In the genomic region with DNA sequence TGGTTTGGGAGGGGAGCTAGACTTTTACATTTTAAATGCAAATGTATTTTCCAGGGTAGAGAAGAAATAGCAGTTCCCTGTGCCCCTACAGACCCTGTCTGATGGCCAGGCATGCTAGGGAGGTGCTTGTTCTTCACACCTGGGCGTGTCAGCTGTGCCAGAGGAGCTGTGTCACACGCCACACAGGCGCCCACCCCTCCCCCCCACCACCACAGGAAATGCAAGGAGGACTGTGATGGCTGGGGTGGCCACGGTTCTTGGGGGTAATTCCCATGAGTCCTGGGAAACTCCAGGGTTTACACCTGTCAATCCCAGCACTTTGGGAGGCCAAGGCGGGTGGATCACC, we compare ENCODE assay signal across 11 cellular contexts.
DNase-seq lines count a peak whose midpoint lies in the region; ATAC-seq and TF ChIP-seq lines count a peak whose summit lies in the region.
"Had no signal": no experiment of that assay in that cellular context is flagged by ENCODE, and none has a peak within 500 bp of the region (broad histone marks: within the 10 kb centered on the region; RNA-seq: fewer than 3 reads in every experiment).

No MANE protein-coding gene starts in this region.

- peaks cover 0 to 1% of the 10 kb centered on the region in 2 donors for H3K27me3 Mint-ChIP-seq in CD8-positive, alpha-beta memory T cell
- no peaks in the 10 kb centered on the region for H3K27me3 Mint-ChIP-seq in natural killer cell treated with Interleukin-12 subunit alpha and Interleukin-12 subunit beta and Interleukin-15 and Interleukin-18, amount 100 ng/mL, for 72 hours

- intact Hi-C loops in gastrocnemius medialis (cut with DNase I; ENCODE audit: low total_unique reads), result no loop called here

- H3K27ac ChIP-seq in CD8-positive, alpha-beta memory T cell (ENCODE audit: low read depth, low read length), result no peak overlapping the region
- H3K27ac ChIP-seq in gastrocnemius medialis, result no peak overlapping the region
- H3K27ac ChIP-seq: BLaER1, suprapubic skin had no signal

- no peak overlapping the region for H3K4me3 ChIP-seq in CD8-positive, alpha-beta memory T cell (ENCODE audit: low read length)
- H3K4me3 ChIP-seq in gastrocnemius medialis, result no peak overlapping the region
- H3K4me3 ChIP-seq: BLaER1, suprapubic skin had no signal

- no peak for TF ChIP-seq POLR2A in gastrocnemius medialis (IDR thresholded peaks at IDR 0.05)

- H3K4me3 Mint-ChIP-seq in CD8-positive, alpha-beta memory T cell, result peak overlapping the region in 6 of 7 donors; percentile 2 to 83 (median 35)
- H3K4me3 Mint-ChIP-seq in natural killer cell treated with Interleukin-12 subunit alpha and Interleukin-12 subunit beta and Interleukin-15 and Interleukin-18, amount 100 ng/mL, for 72 hours, result peak overlapping the region; percentile 55

- in situ Hi-C loops in gastrocnemius medialis (cut with MboI; ENCODE audit: low sequenced_read_pairs in 4 of 4) (no loop called here), ACHN (cut with HindIII; ENCODE audit: low pct_ligation_motif_present, low pct_unique_long_range_greater_than_20kb, low sequenced_read_pairs) (no loop called here)

- no peak for TF ChIP-seq CTCF in gastrocnemius medialis (IDR thresholded peaks at IDR 0.05 in 4 of 5, conservative IDR thresholded peaks at IDR 0.05 in 1 of 5)

- peaks cover 44% of the 10 kb centered on the region for H3K4me1 ChIP-seq in CD8-positive, alpha-beta memory T cell (ENCODE audit: insufficient read depth, low read length)
- peaks cover 0 to 4% of the 10 kb centered on the region in 2 donors for H3K4me1 ChIP-seq in gastrocnemius medialis

- POLR2A ChIA-PET in CD8-positive, alpha-beta memory T cell (lab: Charles Lee), result no interaction called here

- DNase-seq in CD8-positive, alpha-beta memory T cell, result peak in 4 of 5 donors; percentile 27 to 68 (median 46)
- DNase-seq in T-helper 1 cell (peak; percentile 16 to 60 (median 22)), gastrocnemius medialis (no peak), ACHN (no peak)
- DNase-seq in activated naive CD4-positive, alpha-beta T cell treated with Interleukin-2 at 50 U/mL for 16 hours, result peak; percentile 34
- DNase-seq in natural killer cell treated with Interleukin-12 subunit alpha and Interleukin-12 subunit beta and Interleukin-15 and Interleukin-18, amount 100 ng/mL, for 72 hours (ENCODE audit: low spot score), result peak; percentile 81
- DNase-seq: SIG-M5 had no signal

- H3K27me3 ChIP-seq in CD8-positive, alpha-beta memory T cell (ENCODE audit: insufficient read depth, low read length, poor library complexity, severe bottlenecking), result no peaks in the 10 kb centered on the region
- peaks cover 0 to 5% (median 0%) of the 10 kb centered on the region in 3 donors for H3K27me3 ChIP-seq in gastrocnemius medialis
- H3K27me3 ChIP-seq: BLaER1 had no signal

- peak overlapping the region; percentile 57 to 96 (median 91) for H3K27ac Mint-ChIP-seq in CD8-positive, alpha-beta memory T cell
- peak overlapping the region; percentile 59 for H3K27ac Mint-ChIP-seq in natural killer cell treated with Interleukin-12 subunit alpha and Interleukin-12 subunit beta and Interleukin-15 and Interleukin-18, amount 100 ng/mL, for 72 hours

- H3K36me3 ChIP-seq in CD8-positive, alpha-beta memory T cell (ENCODE audit: insufficient read depth, low read length), result peaks cover 68% of the 10 kb centered on the region
- H3K36me3 ChIP-seq in gastrocnemius medialis, result no peaks in the 10 kb centered on the region

- no peaks in the 10 kb centered on the region for H3K9me3 Mint-ChIP-seq in CD8-positive, alpha-beta memory T cell
- no peaks in the 10 kb centered on the region for H3K9me3 Mint-ChIP-seq in natural killer cell treated with Interleukin-12 subunit alpha and Interleukin-12 subunit beta and Interleukin-15 and Interleukin-18, amount 100 ng/mL, for 72 hours

- H3K9me3 ChIP-seq in CD8-positive, alpha-beta memory T cell (ENCODE audit: low read length), result no peaks in the 10 kb centered on the region
- H3K9me3 ChIP-seq in gastrocnemius medialis, result no peaks in the 10 kb centered on the region
- H3K9me3 ChIP-seq: BLaER1, suprapubic skin had no signal

- CTCF ChIA-PET in CD8-positive, alpha-beta memory T cell (lab: Charles Lee), result interaction anchor here (0.6 to 2.5 kb wide), 21 partner anchors 8 to 605 kb away, joined by 3 to 14 read pairs (median 4); no protein-coding TSS in a partner anchor

- ATAC-seq in natural killer cell treated with Interleukin-12 subunit alpha and Interleukin-12 subunit beta and Interleukin-15 and Interleukin-18, amount 100 ng/mL, for 72 hours, result peak; percentile 87 to 88
- no peak for ATAC-seq in GM21529 (IDR thresholded peaks at IDR 0.05; ENCODE audit: unreplicated experiment)
- ATAC-seq in gastrocnemius medialis, result no peak
- no peak for ATAC-seq in GM18517 (IDR thresholded peaks at IDR 0.05; ENCODE audit: unreplicated experiment)

- peaks cover 70 to 91% (median 76%) of the 10 kb centered on the region in 3 donors for H3K4me1 Mint-ChIP-seq in CD8-positive, alpha-beta memory T cell
- H3K4me1 Mint-ChIP-seq in natural killer cell treated with Interleukin-12 subunit alpha and Interleukin-12 subunit beta and Interleukin-15 and Interleukin-18, amount 100 ng/mL, for 72 hours (ENCODE audit: low read depth in 2 of 2), result peaks cover 57 to 58% of the 10 kb centered on the region in 2 donors

- H3K36me3 Mint-ChIP-seq in CD8-positive, alpha-beta memory T cell, result peaks cover 7 to 96% (median 25%) of the 10 kb centered on the region in 3 donors
- H3K36me3 Mint-ChIP-seq in natural killer cell treated with Interleukin-12 subunit alpha and Interleukin-12 subunit beta and Interleukin-15 and Interleukin-18, amount 100 ng/mL, for 72 hours, result peaks cover 49% of the 10 kb centered on the region

Comparison
In these comparisons a context has a peak if more than half of its experiments do, and no peak if none do; other contexts are left out.
1. DNase-seq: peak in CD8-positive, alpha-beta memory T cell (4 of 5), T-helper 1 cell (5 of 5), activated naive CD4-positive, alpha-beta T cell treated with Interleukin-2 at 50 U/mL for 16 hours (single experiment) and natural killer cell treated with Interleukin-12 subunit alpha and Interleukin-12 subunit beta and Interleukin-15 and Interleukin-18, amount 100 ng/mL, for 72 hours (single experiment); none in gastrocnemius medialis (0 of 2) and ACHN (single experiment).
2. ATAC-seq: peak in natural killer cell treated with Interleukin-12 subunit alpha and Interleukin-12 subunit beta and Interleukin-15 and Interleukin-18, amount 100 ng/mL, for 72 hours (2 of 2); none in GM21529 (single experiment), gastrocnemius medialis (0 of 2) and GM18517 (single experiment).